In the genomic region with DNA sequence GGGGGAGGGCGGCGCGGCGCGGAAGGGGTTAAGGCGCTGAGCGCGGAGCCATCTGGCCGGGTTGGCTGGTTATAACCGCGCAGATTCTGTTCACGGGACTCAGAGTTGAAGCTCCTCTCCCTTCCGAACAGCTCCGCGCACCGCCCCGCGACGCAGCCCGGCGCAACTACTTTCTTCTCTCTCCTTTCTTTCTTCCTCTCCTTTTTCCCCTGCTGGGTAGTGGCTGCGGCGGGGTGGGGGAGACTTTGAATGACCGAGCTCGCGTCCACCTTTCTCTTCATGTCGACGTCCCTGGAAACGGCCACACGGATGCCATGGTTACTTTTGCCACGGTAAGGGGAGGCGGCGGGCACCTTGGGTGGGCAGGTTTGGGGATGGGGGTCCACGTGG, we compare ENCODE assay signal across 8 cellular contexts. TPM values are rescaled to one million over a fixed set of nuclear protein-coding genes. Genes with fewer than 3 reads are reported as not detected.
A peak's percentile ranks its signal among the peaks of the same experiment; 100 is the strongest.
DNase-seq lines count a peak whose midpoint lies in the region; ATAC-seq and TF ChIP-seq lines count a peak whose summit lies in the region.

Gene NTF3, plus strand, starts transcription at position 98 of the 390 bp plus-strand sequence. Its CDS starts 217 bp downstream, at position 315.

- TF ChIP-seq CTCF in LNCaP clone FGC (IDR thresholded peaks at IDR 0.05; ENCODE audit: control insufficient read depth, extremely low read depth, insufficient read depth), result no peak

- H3K36me3 ChIP-seq in ectodermal cell (ENCODE audit: control insufficient read depth, insufficient read depth, low read length) (no peaks in the 10 kb centered on the region), muscle layer of colon (ENCODE audit: insufficient read depth, low read length) (no peaks in the 10 kb centered on the region)

- DNase-seq in COLO668 (lab: John Stamatoyannopoulos, UW; ENCODE audit: unreplicated experiment), result peak; percentile 32
- DNase-seq in LNCaP clone FGC (ENCODE audit: low read depth), result peak; percentile 13
- DNase-seq in activated CD4-positive, CD25-positive, alpha-beta regulatory T cell treated with anti-CD3 and anti-CD28 coated beads, Interleukin-2, amount 50 U/mL, for 72 hours, result no peak

- H3K4me1 ChIP-seq in ectodermal cell (ENCODE audit: control insufficient read depth, insufficient read depth, low read length) (peaks cover 35% of the 10 kb centered on the region), muscle layer of colon (ENCODE audit: insufficient read depth, low read length) (peaks cover 20% of the 10 kb centered on the region)

- H3K27ac ChIP-seq in ectodermal cell (ENCODE audit: insufficient read depth, low read depth, low read length, poor library complexity, severe bottlenecking) (peak within 1 kb of the TSS; percentile 50), muscle layer of colon (ENCODE audit: low read depth, low read length) (no peak within 1 kb of the TSS)

- ATAC-seq in HG02610 (IDR thresholded peaks at IDR 0.05; ENCODE audit: unreplicated experiment) (no peak), HG03442 (IDR thresholded peaks at IDR 0.05; ENCODE audit: unreplicated experiment) (no peak), GM21619 (IDR thresholded peaks at IDR 0.05; ENCODE audit: unreplicated experiment) (no peak)

- no peak within 1 kb of the TSS for H3K9ac ChIP-seq in muscle layer of colon (ENCODE audit: low read length)

- peak within 1 kb of the TSS; percentile 44 for H3K4me3 ChIP-seq in LNCaP clone FGC (ENCODE audit: low read depth, low read length)
- peak within 1 kb of the TSS; percentile 73 for H3K4me3 ChIP-seq in ectodermal cell (ENCODE audit: insufficient read depth, low read depth, low read length)
- peak within 1 kb of the TSS; percentile 43 to 45 for H3K4me3 ChIP-seq in muscle layer of colon (ENCODE audit: low read depth in 1 of 2, low read length in 2 of 2)

- 0% methylated on average over 34 of the region's 34 CpGs for WGBS in ectodermal cell, 2 experiments

- peaks cover 63% of the 10 kb centered on the region for H3K27me3 ChIP-seq in ectodermal cell (ENCODE audit: control insufficient read depth, insufficient read depth, low read length, poor library complexity, severe bottlenecking)
- H3K27me3 ChIP-seq in muscle layer of colon (ENCODE audit: control insufficient read depth in 1 of 2, insufficient read depth in 2 of 2, low read length in 2 of 2), result peaks cover 46 to 48% of the 10 kb centered on the region in 2 donors

- no peaks in the 10 kb centered on the region for H3K9me3 ChIP-seq in ectodermal cell (ENCODE audit: control insufficient read depth, low read length)
- H3K9me3 ChIP-seq in muscle layer of colon (ENCODE audit: low read length), result no peaks in the 10 kb centered on the region

RNA-seq across cellular contexts. Expression of gene NTF3, which starts in this region (rescaled TPM):
- 11.6 TPM for polyA plus RNA-seq in ectodermal cell (2013, experiment 1 of 4)
- polyA plus RNA-seq in ectodermal cell (2013, experiment 2 of 4), result 11.8 TPM
- 8.3 TPM for polyA plus RNA-seq in ectodermal cell (2013, experiment 3 of 4)
- 8.3 TPM for polyA plus RNA-seq in ectodermal cell (2013, experiment 4 of 4)
